15 cellular contexts compared by ENCODE assay signal in genomic region chr1:229665912-229666558, GRCh38. TPM values are rescaled to one million over a fixed set of nuclear protein-coding genes. Genes with fewer than 3 reads are reported as not detected.
A peak's percentile ranks its signal among the peaks of the same experiment; 100 is the strongest.
DNase-seq lines count a peak whose midpoint lies in the region; ATAC-seq and TF ChIP-seq lines count a peak whose summit lies in the region.
"Had no signal": no experiment of that assay in that cellular context is flagged by ENCODE, and none has a peak within 500 bp of the region (broad histone marks: within the 10 kb centered on the region; RNA-seq: fewer than 3 reads in every experiment).

No MANE protein-coding gene starts in this region.

- DNase-seq in A172 (ENCODE audit: low spot score) (peak; percentile 4), DND-41 (no peak), caudate nucleus (lab: John Stamatoyannopoulos, UW) (peak in 11 of 61 donors; percentile 3 to 45 (median 18)), activated gamma-delta T cell treated with Interleukin-2 at 50 U/mL for 16 hours (no peak), EL (no peak)
- DNase-seq: AML-193; CD8-positive, alpha-beta T cell; H9; MM.1S; NCI-H187; NCI-H2227 treated with DMSO at 0.1 percent for 48 hours; NCI-H524 treated with DMSO at 0.1 percent for 48 hours had no signal

- ATAC-seq in DND-41 (ENCODE audit: insufficient read depth, low read depth) (no peak), HG03469 (IDR thresholded peaks at IDR 0.05; ENCODE audit: unreplicated experiment) (no peak)
- ATAC-seq: CD8-positive, alpha-beta T cell had no signal

- H3K36me3 ChIP-seq in DND-41 (ENCODE audit: insufficient read depth, low read length) (peaks cover 18% of the 10 kb centered on the region), neural cell (ENCODE audit: insufficient read depth, low read length) (no peaks in the 10 kb centered on the region)

- H4K20me1 ChIP-seq in DND-41 (ENCODE audit: insufficient read depth, low read length) (no peaks in the 10 kb centered on the region), neural cell (ENCODE audit: insufficient read depth) (no peaks in the 10 kb centered on the region)

- TF ChIP-seq EP300 in neural cell (conservative IDR thresholded peaks at IDR 0.05; ENCODE audit: poor library complexity, severe bottlenecking) = no peak

- H3K4me1 ChIP-seq in DND-41 (ENCODE audit: insufficient read depth, low read length) = peaks cover 47% of the 10 kb centered on the region

- TF ChIP-seq RAD21 in neural cell (conservative IDR thresholded peaks at IDR 0.05) = no peak

- no peaks in the 10 kb centered on the region for H3F3A ChIP-seq in neural cell (ENCODE audit: insufficient read depth, low read length, poor library complexity, severe bottlenecking)

- H3K27ac ChIP-seq in DND-41 (ENCODE audit: low read length) (peak overlapping the region; percentile 28; the same call in 1 of the 2 replicates), caudate nucleus (ENCODE audit: low read depth, low read length) (peak overlapping the region; percentile 93), neural cell (ENCODE audit: low read length) (no peak overlapping the region)
- H3K27ac ChIP-seq: SK-N-MC had no signal

- H3K27me3 ChIP-seq in DND-41 (ENCODE audit: insufficient read depth, low read length, poor library complexity) = no peaks in the 10 kb centered on the region
- no peaks in the 10 kb centered on the region for H3K27me3 ChIP-seq in neural cell (ENCODE audit: insufficient read depth, low read depth, low read length)

- H3K4me2 ChIP-seq in DND-41 (ENCODE audit: insufficient read depth, low read length) (no peak overlapping the region), neural cell (ENCODE audit: low read length) (no peak overlapping the region)

- H3K9me3 ChIP-seq in DND-41 (ENCODE audit: insufficient read depth, low read length, severe bottlenecking) (no peaks in the 10 kb centered on the region), neural cell (ENCODE audit: low read length) (no peaks in the 10 kb centered on the region)

- TF ChIP-seq CTCF in DND-41 (IDR thresholded peaks at IDR 0.05; ENCODE audit: borderline replicate concordance, extremely low read depth, low read length, poor library complexity, severe bottlenecking) (no peak), neural cell (IDR thresholded peaks at IDR 0.05; ENCODE audit: poor library complexity, severe bottlenecking) (no peak)

- no peaks in the 10 kb centered on the region for H3K9me2 ChIP-seq in neural cell (ENCODE audit: insufficient read depth, low read length)

- H3K79me2 ChIP-seq in DND-41 (ENCODE audit: insufficient read depth, low read length) (peaks cover 8% of the 10 kb centered on the region), neural cell (replicated peaks; ENCODE audit: insufficient read depth, low read length) (no peaks in the 10 kb centered on the region)

- no peak overlapping the region for H3K4me3 ChIP-seq in DND-41 (ENCODE audit: low read depth in 1 of 2, low read length in 2 of 2)
- no peak overlapping the region for H3K4me3 ChIP-seq in neural cell (ENCODE audit: low read length)
- H3K4me3 ChIP-seq: SK-N-MC had no signal

- H2AFZ ChIP-seq in DND-41 (ENCODE audit: low read depth, low read length) (no peak overlapping the region), neural cell (ENCODE audit: low read depth, low read length) (no peak overlapping the region)

- no peak overlapping the region for H3K9ac ChIP-seq in DND-41 (ENCODE audit: low read depth, low read length)
- no peak overlapping the region for H3K9ac ChIP-seq in neural cell (ENCODE audit: low read length)

TF ChIP-seq in neural cell, 6 proteins besides CTCF, POLR2A, EP300 and RAD21:
- peak; percentile 45 for TF ChIP-seq REST (IDR thresholded peaks at IDR 0.05; ENCODE audit: borderline replicate concordance)
- TF ChIP-seq TAF1 (IDR thresholded peaks at IDR 0.05; ENCODE audit: low read depth) = no peak
- no peak for TF ChIP-seq SMC3 (conservative IDR thresholded peaks at IDR 0.05; ENCODE audit: poor library complexity)
- no peak for TF ChIP-seq POLR2AphosphoS5 (IDR thresholded peaks at IDR 0.05)
- TF ChIP-seq MXI1 (conservative IDR thresholded peaks at IDR 0.05; ENCODE audit: poor library complexity, severe bottlenecking) = no peak
- no peak for TF ChIP-seq EZH2 (IDR thresholded peaks at IDR 0.05; ENCODE audit: borderline replicate concordance, insufficient read depth, low read length, poor library complexity, severe bottlenecking)

RNA-seq across cellular contexts. Expression of gene URB2, which starts 40.0 kb away (rescaled TPM):
- total RNA-seq in A172 (2014; rRNA removed; shearing (Covaris generic)) = 19.7 and 20.1 TPM in 2 replicates
- polyA plus RNA-seq in neural cell = 5.1 and 5.7 TPM in 2 replicates
- polyA minus RNA-seq in neural cell = 17.5 and 18.0 TPM in 2 replicates

RNA-seq across cellular contexts. Expression of gene TAF5L, which starts 40.1 kb away (rescaled TPM):
- total RNA-seq in A172 (2014; rRNA removed; shearing (Covaris generic)) = 24.4 and 26.2 TPM in 2 replicates
- polyA plus RNA-seq in neural cell = 18.5 and 22.6 TPM in 2 replicates
- 29.5 and 31.4 TPM in 2 replicates for polyA minus RNA-seq in neural cell
